Comparison of ENCODE assay signal across 33 cellular contexts in the genomic region with DNA sequence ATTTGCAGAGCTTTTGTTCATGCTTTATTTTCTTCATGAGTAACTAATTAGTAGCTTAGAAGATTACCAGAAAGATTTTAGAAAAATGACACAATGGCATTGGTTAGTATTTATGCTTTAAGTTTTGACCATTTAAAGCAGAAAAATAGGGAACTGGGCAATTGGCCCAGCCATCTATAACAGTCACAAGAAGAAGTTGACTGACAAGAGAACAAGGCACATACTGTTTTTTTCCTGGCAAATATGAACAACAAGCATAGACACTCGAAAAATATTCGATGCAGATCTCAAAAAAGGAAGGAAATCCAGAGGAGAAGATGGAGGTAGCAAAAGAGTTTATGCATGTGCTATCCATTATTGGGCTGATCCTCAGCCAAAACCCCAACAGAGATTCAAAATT.
"Had no signal": no experiment of that assay in that cellular context is flagged by ENCODE, and none has a peak within 500 bp of the region (broad histone marks: within the 10 kb centered on the region; RNA-seq: fewer than 3 reads in every experiment).

No MANE protein-coding gene starts in this region.

- H3K4me1 ChIP-seq: Peyer's patch had no signal

- H3K9me3 ChIP-seq: Peyer's patch had no signal

- H3K36me3 ChIP-seq: brain microvascular endothelial cell, Peyer's patch had no signal

- H3K4me2 ChIP-seq: KMS-11 had no signal

- H3K27ac ChIP-seq: brain microvascular endothelial cell, KMS-11, Peyer's patch, RWPE1 had no signal

- DNase-seq: activated CD4-positive, alpha-beta T cell treated with anti-CD3 and anti-CD28 coated beads, Interleukin-2, amount 10 ng/mL, durations not matched to agents 24 days and 14 days; activated CD4-positive, alpha-beta T cell treated with anti-CD3 and anti-CD28 coated beads, Interleukin-2, amount 50 U/mL, for 4 hours; activated CD8-positive, alpha-beta T cell treated with anti-CD3 and anti-CD28 coated beads for 36 hours; activated effector memory CD4-positive, alpha-beta T cell treated with anti-CD3 and anti-CD28 coated beads, Interleukin-2, amount 50 U/mL, for 16 hours; activated naive CD4-positive, alpha-beta T cell; activated naive CD4-positive, alpha-beta T cell treated with anti-CD3 and anti-CD28 coated beads, Interleukin-2, amount 50 U/mL, for 16 hours; activated naive CD8-positive, alpha-beta T cell treated with anti-CD3 and anti-CD28 coated beads for 36 hours; activated T-cell treated with anti-CD3 and anti-CD28 coated beads, Interleukin-2, amount 50 U/mL, for 1 hour; activated T-cell treated with anti-CD3 and anti-CD28 coated beads, Interleukin-2, amount 50 U/mL, for 72 hours; amniotic stem cell; aorta; central memory CD4-positive, alpha-beta T cell; MM.1S; NCI-H1092 treated with DMSO at 0.1 percent for 48 hours; NCI-H1417; NCI-H146; NCI-H187; NCI-H2081; NCI-H2171 treated with DMSO at 0.1 percent for 48 hours; NCI-H2227 treated with DMSO at 0.1 percent for 48 hours; NCI-H446; NCI-H510A treated with DMSO at 0.1 percent for 48 hours; NCI-H69; NK-92 treated with Interleukin-12 subunit alpha and Interleukin-12 subunit beta, amount 100 ng/mL, for 24 hours; PC-3; Peyer's patch; SIG-M5 had no signal

- FAIRE-seq: TTC549 had no signal

- H3K27me3 ChIP-seq: brain microvascular endothelial cell, Peyer's patch had no signal

- ATAC-seq: activated CD8-positive, alpha-beta T cell treated with anti-CD3 and anti-CD28 coated beads for 36 hours; activated T-cell treated with anti-CD3 and anti-CD28 coated beads, Interleukin-2, amount 50 U/mL, for 72 hours; activated T-helper 17 cell treated with anti-CD3 and anti-CD28 coated beads, Interleukin-2, amount 50 U/mL, for 72 hours; PC-3; Right ventricle myocardium inferior had no signal

- H3K9ac ChIP-seq: KMS-11 had no signal

- H3K4me3 ChIP-seq: Peyer's patch had no signal
